ENCODE assay signal across 11 cellular contexts in the genomic region with DNA sequence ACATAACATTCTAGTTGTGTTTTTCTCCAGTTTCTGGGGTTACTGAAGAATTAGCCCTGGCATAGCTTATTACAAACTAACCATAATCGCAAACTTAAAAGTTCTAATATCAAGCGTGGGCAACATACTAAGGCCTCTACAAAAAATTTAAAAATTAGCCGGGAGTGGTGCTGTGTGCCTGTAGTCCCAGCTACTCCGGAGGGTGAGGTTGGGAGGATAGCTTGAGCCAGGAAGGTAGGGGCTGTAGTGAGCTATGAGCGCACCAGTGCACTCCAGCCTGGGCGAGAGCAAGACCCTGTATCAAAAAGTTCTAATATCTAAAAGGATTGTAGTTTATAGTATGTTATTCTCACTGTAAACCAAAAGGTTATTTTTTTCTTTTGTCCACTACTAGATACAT. TPM values are rescaled to one million over a fixed set of nuclear protein-coding genes. Genes with fewer than 3 reads are reported as not detected.
DNase-seq lines count a peak whose midpoint lies in the region; ATAC-seq and TF ChIP-seq lines count a peak whose summit lies in the region.
"Had no signal": no experiment of that assay in that cellular context is flagged by ENCODE, and none has a peak within 500 bp of the region (broad histone marks: within the 10 kb centered on the region; RNA-seq: fewer than 3 reads in every experiment).

No MANE protein-coding gene starts in this region.

- no peaks in the 10 kb centered on the region for H3K9me2 ChIP-seq in PC-9 (ENCODE audit: insufficient read depth)

- CTCF ChIA-PET in activated CD4-positive, alpha-beta T cell treated with anti-CD3 and anti-CD28 coated beads, Interleukin-2, amount 10 ng/mL, durations not matched to agents 7 days and 5 days (lab: Charles Lee) = interaction anchor here (0.8 kb wide), 1 partner anchor 15 kb away, joined by 4 read pairs; no protein-coding TSS in a partner anchor
- CTCF ChIA-PET in PC-9 (lab: Charles Lee) = no interaction called here

- H3K4me3 ChIP-seq in PC-9 = peak overlapping the region; percentile 85
- H3K4me3 ChIP-seq in fibroblast of mammary gland (ENCODE audit: control insufficient read depth, low read depth, low read length) = peak overlapping the region; percentile 76
- H3K4me3 ChIP-seq in skin epidermis = peak overlapping the region in 5 of 7 experiments; percentile 65 to 95 (median 83)
- peak overlapping the region in 8 of 59 donors; percentile 65 to 98 (median 90) for H3K4me3 ChIP-seq in dorsolateral prefrontal cortex

- peaks cover 40% of the 10 kb centered on the region for H3K79me2 ChIP-seq in PC-9 (ENCODE audit: low read depth)

- H3K4me1 Mint-ChIP-seq in activated CD4-positive, alpha-beta T cell treated with anti-CD3 and anti-CD28 coated beads, Interleukin-2, amount 10 ng/mL, durations not matched to agents 7 days and 5 days = peaks cover 29% of the 10 kb centered on the region

- H3F3A ChIP-seq in PC-9 (ENCODE audit: insufficient read depth, low read depth) = peaks cover 5% of the 10 kb centered on the region; the same call in 1 of the 2 replicates

- peaks cover 22% of the 10 kb centered on the region; the same call in 1 of the 2 replicates for H3K4me1 ChIP-seq in PC-9 (replicated peaks; ENCODE audit: insufficient read depth)

- H3K27me3 ChIP-seq in PC-9 (ENCODE audit: insufficient read depth, low read depth) = no peaks in the 10 kb centered on the region
- H3K27me3 ChIP-seq in dorsolateral prefrontal cortex = no peaks in the 10 kb centered on the region
- H3K27me3 ChIP-seq: pancreas had no signal

- peak overlapping the region; percentile 96 for H3K4me2 ChIP-seq in PC-9

- BruUV-seq in PC-9 (replicated peaks; lab: Mats Ljungman, UMichigan) = no TSS peak

- peak overlapping the region; percentile 92 for H3K4me3 Mint-ChIP-seq in activated CD4-positive, alpha-beta T cell treated with anti-CD3 and anti-CD28 coated beads, Interleukin-2, amount 10 ng/mL, durations not matched to agents 7 days and 5 days

- ATAC-seq in GM21390 (IDR thresholded peaks at IDR 0.05; ENCODE audit: unreplicated experiment) (no peak), GM19467 (IDR thresholded peaks at IDR 0.05; ENCODE audit: unreplicated experiment) (no peak)

- H2AFZ ChIP-seq in PC-9 = peak overlapping the region; percentile 99; the same call in 1 of the 2 replicates

- H3K36me3 ChIP-seq in PC-9 (ENCODE audit: low read depth) = no peaks in the 10 kb centered on the region
- H3K36me3 ChIP-seq: pancreas, thoracic aorta had no signal

- H3K9me3 ChIP-seq in PC-9 (ENCODE audit: insufficient read depth, low read depth) = no peaks in the 10 kb centered on the region
- H3K9me3 ChIP-seq: pancreas, thoracic aorta had no signal

- intact Hi-C loops in PC-9 (cut with micrococcal nuclease; ENCODE audit: unreplicated experiment) (loop anchor here (5.0 kb wide), 1 partner anchor 49 kb away; no protein-coding TSS in a partner anchor), dorsolateral prefrontal cortex (cut with DNase I) (loop anchor here (5.0 kb wide), 3 partner anchors 39 to 424 kb away; a partner anchor contains a TSS)

- no peak for DNase-seq in activated CD4-positive, alpha-beta T cell treated with anti-CD3 and anti-CD28 coated beads, Interleukin-2, amount 10 ng/mL, durations not matched to agents 7 days and 5 days
- no peak for DNase-seq in activated CD4-positive, alpha-beta T cell treated with anti-CD3 and anti-CD28 coated beads, Interleukin-2, amount 50 U/mL, for 1 hour
- DNase-seq in PC-9 (no peak), fibroblast of mammary gland (ENCODE audit: low read depth) (no peak), dorsolateral prefrontal cortex (no peak)
- DNase-seq: KG1 had no signal

- TF ChIP-seq CTCF in PC-9 (conservative IDR thresholded peaks at IDR 0.05) (no peak), fibroblast of mammary gland (conservative IDR thresholded peaks at IDR 0.05; ENCODE audit: control insufficient read depth, insufficient read depth, low read depth, low read length) (no peak), dorsolateral prefrontal cortex (IDR thresholded peaks at IDR 0.05 in 54 of 56, conservative IDR thresholded peaks at IDR 0.05 in 2 of 56; ENCODE audit: low read depth in 1 of 56, partially characterized antibody in 56 of 56) (no peak)

- H3K27ac ChIP-seq in PC-9 = no peak overlapping the region
- peak overlapping the region in 1 of 21 experiments; percentile 65 for H3K27ac ChIP-seq in skin epidermis
- H3K27ac ChIP-seq in dorsolateral prefrontal cortex = peak overlapping the region in 1 of 59 donors; percentile 49
- H3K27ac ChIP-seq: thoracic aorta had no signal

- H3K27ac Mint-ChIP-seq in activated CD4-positive, alpha-beta T cell treated with anti-CD3 and anti-CD28 coated beads, Interleukin-2, amount 10 ng/mL, durations not matched to agents 7 days and 5 days = peak overlapping the region; percentile 98

- POLR2A ChIA-PET in activated CD4-positive, alpha-beta T cell treated with anti-CD3 and anti-CD28 coated beads, Interleukin-2, amount 10 ng/mL, durations not matched to agents 7 days and 5 days (lab: Charles Lee) = no interaction called here
- POLR2A ChIA-PET in PC-9 (lab: Charles Lee; ENCODE audit: unreplicated experiment) = no interaction called here

- no peaks in the 10 kb centered on the region for H4K20me1 ChIP-seq in PC-9 (ENCODE audit: insufficient read depth)

- H3K27me3 Mint-ChIP-seq in activated CD4-positive, alpha-beta T cell treated with anti-CD3 and anti-CD28 coated beads, Interleukin-2, amount 10 ng/mL, durations not matched to agents 7 days and 5 days = no peaks in the 10 kb centered on the region

- no peaks in the 10 kb centered on the region for H3K9me3 Mint-ChIP-seq in activated CD4-positive, alpha-beta T cell treated with anti-CD3 and anti-CD28 coated beads, Interleukin-2, amount 10 ng/mL, durations not matched to agents 7 days and 5 days

- peaks cover 36% of the 10 kb centered on the region for H3K36me3 Mint-ChIP-seq in activated CD4-positive, alpha-beta T cell treated with anti-CD3 and anti-CD28 coated beads, Interleukin-2, amount 10 ng/mL, durations not matched to agents 7 days and 5 days (ENCODE audit: low read depth)

RNA-seq across cellular contexts. Expression of a gene that starts 1.1 kb away (rescaled TPM):
- 10 to 100 TPM; 18.9 to 21.9 TPM for total RNA-seq in activated CD4-positive, alpha-beta T cell treated with anti-CD3 and anti-CD28 coated beads, Interleukin-2, amount 10 ng/mL, durations not matched to agents 7 days and 5 days
- total RNA-seq in PC-9 (2021) = 23.9 and 25.4 TPM in 2 replicates
- 1 to 10 TPM in 15 of 120 experiments, under 1 TPM in 48, not detected in 57; 0.32 to 2.6 (median 0.63) TPM for total RNA-seq in dorsolateral prefrontal cortex
- total RNA-seq: thoracic aorta had no signal

RNA-seq across cellular contexts. Expression of a gene that starts 1.4 kb away (rescaled TPM):
- 100 to 1,000 TPM; 310 to 336 TPM for total RNA-seq in activated CD4-positive, alpha-beta T cell treated with anti-CD3 and anti-CD28 coated beads, Interleukin-2, amount 10 ng/mL, durations not matched to agents 7 days and 5 days
- total RNA-seq in PC-9 (2021) = 185 and 190 TPM in 2 replicates
- total RNA-seq in dorsolateral prefrontal cortex = 1 to 10 TPM in 80 of 120 experiments, under 1 TPM in 26, not detected in 14; 0.28 to 5.9 (median 1.8) TPM

Comparison
In these comparisons a context has a peak if more than half of its experiments do, and no peak if none do; other contexts are left out.
1. RNA of a gene that starts 1.4 kb away (total RNA-seq): 310 to 336 TPM in activated CD4-positive, alpha-beta T cell treated with anti-CD3 and anti-CD28 coated beads, Interleukin-2, amount 10 ng/mL, durations not matched to agents 7 days and 5 days and 185 to 190 TPM in PC-9; 0.28 to 5.9 TPM in dorsolateral prefrontal cortex; every median in the first group is over 10 times any median in the second.